ENCODE assay signal across 28 cellular contexts in genomic region chr1:115531806-115532359, GRCh38.
DNase-seq lines count a peak whose midpoint lies in the region; ATAC-seq, FAIRE-seq and TF ChIP-seq lines count a peak whose summit lies in the region.
"Had no signal": no experiment of that assay in that cellular context is flagged by ENCODE, and none has a peak within 500 bp of the region (broad histone marks: within the 10 kb centered on the region; RNA-seq: fewer than 3 reads in every experiment).

No MANE protein-coding gene starts in this region.

- H3K9me3 Mint-ChIP-seq in type B pancreatic cell, result no peaks in the 10 kb centered on the region
- no peaks in the 10 kb centered on the region for H3K9me3 Mint-ChIP-seq in activated CD8-positive, alpha-beta T cell treated with anti-CD3 and anti-CD28 coated beads, Interleukin-2, amount 10 ng/mL, durations not matched to agents 7 days and 5 days (ENCODE audit: insufficient read depth)
- H3K9me3 Mint-ChIP-seq: activated CD4-positive, alpha-beta T cell treated with anti-CD3 and anti-CD28 coated beads, Interleukin-2, amount 10 ng/mL, durations not matched to agents 7 days and 5 days; activated naive CD4-positive, alpha-beta T cell treated with anti-CD3 and anti-CD28 coated beads, Interleukin-2, amount 10 ng/mL, durations not matched to agents 7 days and 5 days; T-helper 2 cell treated with Interferon-gamma antibody and Interleukin-4, amounts not matched to agents 5 μg/mL and 100 μg/mL, for 36 hours had no signal

- in situ Hi-C loops in astrocyte of the spinal cord (cut with HindIII; ENCODE audit: low sequenced_read_pairs), result no loop called here

- peaks cover 2 to 14% of the 10 kb centered on the region in 2 experiments; a peak in 3 of 4 replicates for H3K4me1 ChIP-seq in SK-N-SH (ENCODE audit: control insufficient read depth in 1 of 2, insufficient read depth in 2 of 2, low read depth in 1 of 2, low read length in 1 of 2)
- peaks cover 36% of the 10 kb centered on the region for H3K4me1 ChIP-seq in keratinocyte (ENCODE audit: control insufficient read depth, extremely low read depth, insufficient read depth, low read length)
- H3K4me1 ChIP-seq: psoas muscle, testis had no signal

- no peaks in the 10 kb centered on the region for H3K9me3 ChIP-seq in SK-N-SH
- no peaks in the 10 kb centered on the region for H3K9me3 ChIP-seq in keratinocyte (ENCODE audit: control insufficient read depth, low read depth, low read length)
- H3K9me3 ChIP-seq: psoas muscle, testis had no signal

- no peak for FAIRE-seq in keratinocyte (lab: Jason Lieb, UNC)
- FAIRE-seq: GM12892, urothelium cell line had no signal

- CTCF ChIA-PET in SK-N-SH (lab: Yijun Ruan, JAX), result no interaction called here
- CTCF ChIA-PET in activated CD8-positive, alpha-beta T cell treated with anti-CD3 and anti-CD28 coated beads, Interleukin-2, amount 10 ng/mL, durations not matched to agents 7 days and 5 days (lab: Charles Lee), result no interaction called here

- H3K4me3 ChIP-seq in SK-N-SH (ENCODE audit: low read depth in 2 of 2, low read length in 1 of 2), result no peak overlapping the region
- H3K4me3 ChIP-seq in astrocyte of the spinal cord (ENCODE audit: low read depth, low read length), result no peak overlapping the region
- no peak overlapping the region for H3K4me3 ChIP-seq in keratinocyte (ENCODE audit: control insufficient read depth in 2 of 3, extremely low read depth in 1 of 3, insufficient read depth in 2 of 3, low read depth in 1 of 3, low read length in 3 of 3)
- H3K4me3 ChIP-seq: psoas muscle, testis had no signal

- no peak overlapping the region for H3K27ac ChIP-seq in SK-N-SH (ENCODE audit: low read depth in 2 of 2, low read length in 1 of 2)
- no peak overlapping the region for H3K27ac ChIP-seq in keratinocyte (ENCODE audit: control insufficient read depth, insufficient read depth, low read length)
- H3K27ac ChIP-seq: 22Rv1, KMS-11, psoas muscle, testis had no signal

- DNase-seq in SK-N-SH (no peak), astrocyte of the spinal cord (ENCODE audit: low read depth, low spot score) (peak; percentile 37), keratinocyte (ENCODE audit: low read depth, low spot score) (no peak), type B pancreatic cell (ENCODE audit: extremely low spot score, unreplicated experiment) (no peak), NCI-H2107 (lab: John Stamatoyannopoulos, UW) (no peak), amniotic stem cell (lab: John Stamatoyannopoulos, UW) (no peak)
- no peak for DNase-seq in activated CD8-positive, alpha-beta T cell treated with anti-CD3 and anti-CD28 coated beads, Interleukin-2, amount 10 ng/mL, durations not matched to agents 7 days and 5 days
- DNase-seq: activated CD4-positive, alpha-beta T cell treated with anti-CD3 and anti-CD28 coated beads, Interleukin-2, amount 10 ng/mL, durations not matched to agents 7 days and 5 days; activated CD8-positive, alpha-beta memory T cell treated with anti-CD3 and anti-CD28 coated beads, Interleukin-2, amount 10 ng/mL, durations not matched to agents 7 days and 5 days; activated naive CD4-positive, alpha-beta T cell treated with anti-CD3 and anti-CD28 coated beads, Interleukin-2, amount 10 ng/mL, durations not matched to agents 7 days and 5 days; activated T-cell treated with anti-CD3 and anti-CD28 coated beads, Interleukin-2, amount 50 U/mL, for 72 hours; anterior cingulate cortex; CD4-positive, alpha-beta memory T cell; EL; kidney glomerular epithelial cell; NCI-H1436; NCI-H446 treated with DMSO at 0.1 percent for 48 hours; psoas muscle; stimulated activated naive CD8-positive, alpha-beta T cell treated with anti-CD3 and anti-CD28 coated beads, Interleukin-15, Interleukin-2, amounts not matched to agents 100 U/mL and 50 U/mL, for 24 hours; testis had no signal

- POLR2A ChIA-PET in SK-N-SH (lab: Yijun Ruan, JAX), result no interaction called here
- POLR2A ChIA-PET in activated CD8-positive, alpha-beta T cell treated with anti-CD3 and anti-CD28 coated beads, Interleukin-2, amount 10 ng/mL, durations not matched to agents 7 days and 5 days (lab: Charles Lee), result no interaction called here

- H3K36me3 ChIP-seq in SK-N-SH (replicated peaks in 1 of 2; ENCODE audit: control insufficient read depth in 1 of 2, insufficient read depth in 2 of 2, low read length in 1 of 2) (no peaks in the 10 kb centered on the region), keratinocyte (ENCODE audit: control insufficient read depth in 2 of 2, extremely low read depth in 1 of 2, insufficient read depth in 2 of 2, low read length in 2 of 2) (no peaks in the 10 kb centered on the region)

- no peaks in the 10 kb centered on the region for H3K9me1 ChIP-seq in keratinocyte (ENCODE audit: control insufficient read depth, extremely low read depth, insufficient read depth, low read length)

- H3K9me2 ChIP-seq in SK-N-SH, result no peaks in the 10 kb centered on the region

- TF ChIP-seq EP300 in SK-N-SH (IDR thresholded peaks at IDR 0.05; ENCODE audit: borderline replicate concordance in 1 of 2, low read depth in 1 of 2, low read length in 1 of 2), result no peak

- H3K79me2 ChIP-seq in SK-N-SH (ENCODE audit: insufficient read depth), result no peaks in the 10 kb centered on the region
- no peaks in the 10 kb centered on the region for H3K79me2 ChIP-seq in keratinocyte (ENCODE audit: control insufficient read depth, insufficient read depth, low read length)

- H3K4me1 Mint-ChIP-seq in type B pancreatic cell (ENCODE audit: unreplicated experiment), result peaks cover 40% of the 10 kb centered on the region
- no peaks in the 10 kb centered on the region for H3K4me1 Mint-ChIP-seq in activated CD8-positive, alpha-beta T cell treated with anti-CD3 and anti-CD28 coated beads, Interleukin-2, amount 10 ng/mL, durations not matched to agents 7 days and 5 days (ENCODE audit: low read depth)
- H3K4me1 Mint-ChIP-seq: activated CD4-positive, alpha-beta T cell treated with anti-CD3 and anti-CD28 coated beads, Interleukin-2, amount 10 ng/mL, durations not matched to agents 7 days and 5 days; activated CD8-positive, alpha-beta memory T cell treated with anti-CD3 and anti-CD28 coated beads, Interleukin-2, amount 10 ng/mL, durations not matched to agents 7 days and 5 days; activated naive CD4-positive, alpha-beta T cell treated with anti-CD3 and anti-CD28 coated beads, Interleukin-2, amount 10 ng/mL, durations not matched to agents 7 days and 5 days had no signal

- peaks cover 7% of the 10 kb centered on the region for H3F3A ChIP-seq in SK-N-SH (replicated peaks; ENCODE audit: insufficient read depth)

- H4K20me1 ChIP-seq in SK-N-SH (ENCODE audit: insufficient read depth), result no peaks in the 10 kb centered on the region
- no peaks in the 10 kb centered on the region for H4K20me1 ChIP-seq in keratinocyte (ENCODE audit: control insufficient read depth, extremely low read depth, insufficient read depth, low read length)

- H3K27me3 ChIP-seq in SK-N-SH (ENCODE audit: insufficient read depth), result no peaks in the 10 kb centered on the region
- no peaks in the 10 kb centered on the region for H3K27me3 ChIP-seq in keratinocyte (ENCODE audit: control insufficient read depth, extremely low read depth, insufficient read depth, low read length)
- H3K27me3 ChIP-seq: testis had no signal

- H3K36me3 Mint-ChIP-seq in type B pancreatic cell, result no peaks in the 10 kb centered on the region
- no peaks in the 10 kb centered on the region for H3K36me3 Mint-ChIP-seq in activated CD8-positive, alpha-beta T cell treated with anti-CD3 and anti-CD28 coated beads, Interleukin-2, amount 10 ng/mL, durations not matched to agents 7 days and 5 days (ENCODE audit: low read depth)
- H3K36me3 Mint-ChIP-seq: activated CD8-positive, alpha-beta memory T cell treated with anti-CD3 and anti-CD28 coated beads, Interleukin-2, amount 10 ng/mL, durations not matched to agents 7 days and 5 days; activated naive CD4-positive, alpha-beta T cell treated with anti-CD3 and anti-CD28 coated beads, Interleukin-2, amount 10 ng/mL, durations not matched to agents 7 days and 5 days; CD4-positive, alpha-beta memory T cell; WTC11 had no signal

- H3K9ac ChIP-seq in SK-N-SH, result no peak overlapping the region
- no peak overlapping the region for H3K9ac ChIP-seq in keratinocyte (ENCODE audit: control insufficient read depth, extremely low read depth, insufficient read depth, low read length)
- H3K9ac ChIP-seq: KMS-11 had no signal

- ATAC-seq in SK-N-SH treated with all-trans-retinoic acid at 6 μM for 48 hours, result peak; percentile 32; the same call in 2 of the 3 replicates
- no peak for ATAC-seq in activated CD8-positive, alpha-beta T cell treated with anti-CD3 and anti-CD28 coated beads, Interleukin-2, amount 10 ng/mL, durations not matched to agents 7 days and 5 days
- ATAC-seq: activated CD8-positive, alpha-beta memory T cell treated with anti-CD3 and anti-CD28 coated beads, Interleukin-2, amount 10 ng/mL, durations not matched to agents 7 days and 5 days; activated T-cell treated with anti-CD3 and anti-CD28 coated beads, Interleukin-2, amount 50 U/mL, for 72 hours; psoas muscle; Right ventricle myocardium inferior; stimulated activated naive CD8-positive, alpha-beta T cell treated with anti-CD3 and anti-CD28 coated beads, Interleukin-15, Interleukin-2, amounts not matched to agents 100 U/mL and 50 U/mL, for 24 hours had no signal

- peak overlapping the region; percentile 32 for H3K4me3 Mint-ChIP-seq in type B pancreatic cell
- H3K4me3 Mint-ChIP-seq in activated CD8-positive, alpha-beta T cell treated with anti-CD3 and anti-CD28 coated beads, Interleukin-2, amount 10 ng/mL, durations not matched to agents 7 days and 5 days, result no peak overlapping the region
- H3K4me3 Mint-ChIP-seq: activated CD4-positive, alpha-beta T cell treated with anti-CD3 and anti-CD28 coated beads, Interleukin-2, amount 10 ng/mL, durations not matched to agents 7 days and 5 days; activated CD8-positive, alpha-beta memory T cell treated with anti-CD3 and anti-CD28 coated beads, Interleukin-2, amount 10 ng/mL, durations not matched to agents 7 days and 5 days; activated naive CD4-positive, alpha-beta T cell treated with anti-CD3 and anti-CD28 coated beads, Interleukin-2, amount 10 ng/mL, durations not matched to agents 7 days and 5 days; activated T-cell treated with anti-CD3 and anti-CD28 coated beads, Interleukin-2, amount 50 U/mL, for 72 hours; T-helper 2 cell treated with Interferon-gamma antibody and Interleukin-4, amounts not matched to agents 5 μg/mL and 100 μg/mL, for 36 hours; WTC11 had no signal

- H3K27ac Mint-ChIP-seq in type B pancreatic cell, result peak overlapping the region; percentile 17
- no peak overlapping the region for H3K27ac Mint-ChIP-seq in activated CD8-positive, alpha-beta T cell treated with anti-CD3 and anti-CD28 coated beads, Interleukin-2, amount 10 ng/mL, durations not matched to agents 7 days and 5 days
- H3K27ac Mint-ChIP-seq: activated CD4-positive, alpha-beta T cell treated with anti-CD3 and anti-CD28 coated beads, Interleukin-2, amount 10 ng/mL, durations not matched to agents 7 days and 5 days; activated CD8-positive, alpha-beta memory T cell treated with anti-CD3 and anti-CD28 coated beads, Interleukin-2, amount 10 ng/mL, durations not matched to agents 7 days and 5 days; activated naive CD4-positive, alpha-beta T cell treated with anti-CD3 and anti-CD28 coated beads, Interleukin-2, amount 10 ng/mL, durations not matched to agents 7 days and 5 days; activated T-cell treated with anti-CD3 and anti-CD28 coated beads, Interleukin-2, amount 50 U/mL, for 72 hours; CD4-positive, alpha-beta memory T cell; T-helper 2 cell treated with Interferon-gamma antibody and Interleukin-4, amounts not matched to agents 5 μg/mL and 100 μg/mL, for 36 hours; WTC11 had no signal

- no peak overlapping the region for H3K4me2 ChIP-seq in SK-N-SH
- H3K4me2 ChIP-seq in keratinocyte (ENCODE audit: control insufficient read depth, extremely low read depth, insufficient read depth, low read depth, low read length), result no peak overlapping the region
- H3K4me2 ChIP-seq: KMS-11 had no signal

- H2AFZ ChIP-seq in SK-N-SH (ENCODE audit: low read depth) (no peak overlapping the region; the same call in 1 of the 2 replicates), keratinocyte (ENCODE audit: control insufficient read depth, low read length) (peak overlapping the region; percentile 30)

- TF ChIP-seq CTCF in SK-N-SH (IDR thresholded peaks at IDR 0.05) (no peak), astrocyte of the spinal cord (IDR thresholded peaks at IDR 0.05; ENCODE audit: low read depth, low read length) (no peak), keratinocyte (optimal IDR thresholded peaks at IDR 0.05 in 1 of 3, IDR thresholded peaks at IDR 0.05 in 1 of 3, conservative IDR thresholded peaks at IDR 0.05 in 1 of 3; ENCODE audit: extremely low read depth in 1 of 3, insufficient read depth in 2 of 3, low read length in 3 of 3) (no peak), type B pancreatic cell (conservative IDR thresholded peaks at IDR 0.05) (no peak)

- 66% methylated on average over 5 of the region's 5 CpGs for WGBS in SK-N-SH (ENCODE audit: low lambda C conversion rate)

- H3K27me3 Mint-ChIP-seq in type B pancreatic cell, result peaks cover under 1% of the 10 kb centered on the region
- H3K27me3 Mint-ChIP-seq in activated CD8-positive, alpha-beta T cell treated with anti-CD3 and anti-CD28 coated beads, Interleukin-2, amount 10 ng/mL, durations not matched to agents 7 days and 5 days (ENCODE audit: low read depth), result peaks cover 2% of the 10 kb centered on the region

- no peak for TF ChIP-seq RAD21 in SK-N-SH (IDR thresholded peaks at IDR 0.05; ENCODE audit: low read length)

- dilution Hi-C loops in keratinocyte (cut with MboI; ENCODE audit: extremely low pct_ligation_motif_present, low sequenced_read_pairs), result no loop called here
